ENCODE assay signal across 1 cellular context in genomic region chr3:186887507-186887938, GRCh38.
TF ChIP-seq lines count a peak whose summit lies in the region.
"Not testable (repeated sequence)": the region's sequence is repeated elsewhere in the genome, so short reads cannot be mapped to it uniquely, and the experiment has no call there.

No MANE protein-coding gene starts in this region.

TF ChIP-seq in K562, 482 proteins besides CTCF, POLR2A, EP300 and RAD21 (continued from another document and continues in another):
- TF ChIP-seq MGA (IDR thresholded peaks at IDR 0.05) (peak; percentile 71), CBFA2T2 (conservative IDR thresholded peaks at IDR 0.05) (peak; percentile 65), MEF2D (tag; conservative IDR thresholded peaks at IDR 0.05; ENCODE audit: low read depth) (peak; percentile 94), ZNF395 (CRISPR knock-in tag; IDR thresholded peaks at IDR 0.05) (peak; percentile 56), IRF9 (tag; IDR thresholded peaks at IDR 0.05) (peak; percentile 93), CREB3 (tag; conservative IDR thresholded peaks at IDR 0.05; ENCODE audit: low read depth) (peak; percentile 96), ZNF134 (CRISPR knock-in tag; conservative IDR thresholded peaks at IDR 0.05) (0 out of 2 replicates have a peak, but pooled peaks have one; percentile 25), DDX20 (tag; IDR thresholded peaks at IDR 0.05; ENCODE audit: low read depth) (peak; percentile 94), MYC (CRISPR knock-in tag; IDR thresholded peaks at IDR 0.05; ENCODE audit: borderline replicate concordance, low read depth) (peak; percentile 72; the same call in 1 of the 2 replicates), ZNF668 (CRISPR knock-in tag; IDR thresholded peaks at IDR 0.05) (peak; percentile 95), PBX2 (tag; conservative IDR thresholded peaks at IDR 0.05; ENCODE audit: low read depth) (peak; percentile 55), PTRF (tag; IDR thresholded peaks at IDR 0.05) (peak; percentile 97), TAF7 (tag; IDR thresholded peaks at IDR 0.05) (peak; percentile 63), TCFL5 (CRISPR knock-in tag; conservative IDR thresholded peaks at IDR 0.05) (0 out of 2 replicates have a peak, but pooled peaks have one; percentile 51), MNT (conservative IDR thresholded peaks at IDR 0.05) (peak in 1 of 2 experiments; percentile 70; a peak in 2 of 4 replicates), ZNF239 (CRISPR knock-in tag; IDR thresholded peaks at IDR 0.05) (peak; percentile 42; the same call in 1 of the 2 replicates), HDAC8 (tag; IDR thresholded peaks at IDR 0.05) (peak; percentile 94), NFRKB (IDR thresholded peaks at IDR 0.05; ENCODE audit: low read depth) (peak; percentile 77; the same call in 1 of the 2 replicates), KLF1 (tag; IDR thresholded peaks at IDR 0.05) (0 out of 2 replicates have a peak, but pooled peaks have one; percentile 10), ILK (tag; IDR thresholded peaks at IDR 0.05; ENCODE audit: borderline replicate concordance, low read depth) (peak; percentile 89), FOXO4 (CRISPR knock-in tag; IDR thresholded peaks at IDR 0.05) (0 out of 2 replicates have a peak, but pooled peaks have one; percentile 80), ID3 (CRISPR knock-in tag; IDR thresholded peaks at IDR 0.05) (0 out of 2 replicates have a peak, but pooled peaks have one; percentile 35), ID3 (tag; IDR thresholded peaks at IDR 0.05) (peak; percentile 98), RHOXF2B (CRISPR knock-in tag; conservative IDR thresholded peaks at IDR 0.05) (peak; percentile 81; the same call in 1 of the 2 replicates), NR4A1 (tag; IDR thresholded peaks at IDR 0.05) (peak; percentile 99)
- TF ChIP-seq MYC (IDR thresholded peaks at IDR 0.05; ENCODE audit: low read depth, low read length); PBX2 (CRISPR knock-in tag; IDR thresholded peaks at IDR 0.05; ENCODE audit: low read depth); NR4A1 (CRISPR knock-in tag; IDR thresholded peaks at IDR 0.05): not testable (repeated sequence)
